36 cellular contexts compared by ENCODE assay signal in the genomic region with DNA sequence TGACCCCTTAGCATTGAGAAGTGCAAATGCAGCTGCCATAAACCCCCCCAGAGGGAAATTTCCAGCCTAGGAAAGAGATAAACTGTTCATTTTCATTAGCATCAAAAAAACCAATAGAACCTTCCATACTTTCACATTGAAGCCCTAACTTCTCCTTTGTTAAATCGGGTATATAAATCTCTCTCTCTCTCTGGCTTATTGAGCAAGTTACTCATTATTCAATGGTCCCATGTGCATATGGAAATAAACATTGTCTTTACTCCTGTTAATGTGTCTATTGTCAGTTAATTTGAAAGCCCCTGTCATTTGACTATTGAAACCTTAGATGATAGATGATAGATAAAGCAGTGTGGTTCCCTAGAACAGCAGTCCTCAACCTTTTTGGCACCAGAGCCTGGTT. TPM values are rescaled to one million over a fixed set of nuclear protein-coding genes. Genes with fewer than 3 reads are reported as not detected.
"Had no signal": no experiment of that assay in that cellular context is flagged by ENCODE, and none has a peak within 500 bp of the region (broad histone marks: within the 10 kb centered on the region; RNA-seq: fewer than 3 reads in every experiment).

No MANE protein-coding gene starts in this region.

- H3K4me2 ChIP-seq: KMS-11 had no signal

- H3K9me3 ChIP-seq: MG63 had no signal

- H3K27me3 ChIP-seq: MG63 had no signal

- DNase-seq: Karpas-422, Kasumi-1, MG63, MM.1S, MV-4-11, NCI-H1048, NCI-H1092, NCI-H1092 treated with DMSO at 0.1 percent for 48 hours, NCI-H1105, NCI-H1105 treated with DMSO at 0.1 percent for 48 hours, NCI-H1417, NCI-H1417 treated with DMSO at 0.1 percent for 48 hours, NCI-H1436, NCI-H1436 treated with DMSO at 0.1 percent for 48 hours, NCI-H146, NCI-H1694, NCI-H1694 treated with DMSO at 0.1 percent for 48 hours, NCI-H187, NCI-H187 treated with DMSO at 0.1 percent for 48 hours, NCI-H1930, NCI-H2029, NCI-H2029 treated with DMSO at 0.1 percent for 48 hours, NCI-H2081, NCI-H2081 treated with DMSO at 0.1 percent for 48 hours, NCI-H2107, NCI-H2171, NCI-H2171 treated with DMSO at 0.1 percent for 48 hours, NCI-H2227 treated with DMSO at 0.1 percent for 48 hours, NCI-H226, NCI-H345, NCI-H446, NCI-H446 treated with DMSO at 0.1 percent for 48 hours, NCI-H510A had no signal

- H3K36me3 ChIP-seq: MG63 had no signal

- H3K9ac ChIP-seq: KMS-11 had no signal

- H3K27ac ChIP-seq: KMS-11 had no signal

- H3K4me3 ChIP-seq: MG63 had no signal

RNA-seq across cellular contexts. Expression of a gene that starts 46.9 kb away (rescaled TPM):
- total RNA-seq: M059J, MCF 10A had no signal
